Comparison of ENCODE assay signal across 20 cellular contexts in genomic region chr12:23133471-23133870, GRCh38.
A peak's percentile ranks its signal among the peaks of the same experiment; 100 is the strongest.
DNase-seq lines count a peak whose midpoint lies in the region; ATAC-seq and TF ChIP-seq lines count a peak whose summit lies in the region.
"Had no signal": no experiment of that assay in that cellular context is flagged by ENCODE, and none has a peak within 500 bp of the region (broad histone marks: within the 10 kb centered on the region; RNA-seq: fewer than 3 reads in every experiment).

No MANE protein-coding gene starts in this region.

- 0% methylated on average over 1 of the region's 1 CpG for WGBS in SK-N-SH (ENCODE audit: low lambda C conversion rate)

- no peak overlapping the region for H2AFZ ChIP-seq in SK-N-SH (ENCODE audit: low read depth)
- H2AFZ ChIP-seq: GM23248 had no signal

- CTCF ChIA-PET in SK-N-SH (lab: Yijun Ruan, JAX) = no interaction called here

- ATAC-seq in SK-N-SH treated with all-trans-retinoic acid at 6 μM for 48 hours (no peak), GM21737 (IDR thresholded peaks at IDR 0.05; ENCODE audit: unreplicated experiment) (no peak)
- ATAC-seq: A549; CD8-positive, alpha-beta T cell; GM12878; K562 had no signal

- H3K4me3 ChIP-seq in SK-N-SH (ENCODE audit: low read depth in 2 of 2, low read length in 1 of 2) = no peak overlapping the region
- H3K4me3 ChIP-seq in epithelial cell of proximal tubule (ENCODE audit: low read depth, low read length) = no peak overlapping the region
- H3K4me3 ChIP-seq: A549; BLaER1 treated with 17β-estradiol and CSF1 and Interleukin-3, amounts not matched to agents 10 nM and 100 nM; GM12878; GM23248; HAP-1; K562 had no signal

- H3K9ac ChIP-seq in SK-N-SH = no peak overlapping the region
- H3K9ac ChIP-seq: BLaER1 treated with 17β-estradiol and CSF1 and Interleukin-3, amounts not matched to agents 10 nM and 100 nM; GM23248 had no signal

- no peaks in the 10 kb centered on the region for H3K79me2 ChIP-seq in SK-N-SH (ENCODE audit: insufficient read depth)

- no peaks in the 10 kb centered on the region for H3F3A ChIP-seq in SK-N-SH (replicated peaks; ENCODE audit: insufficient read depth)

- H4K20me1 ChIP-seq in SK-N-SH (ENCODE audit: insufficient read depth) = no peaks in the 10 kb centered on the region
- H4K20me1 ChIP-seq: BLaER1 treated with 17β-estradiol and CSF1 and Interleukin-3, amounts not matched to agents 10 nM and 100 nM had no signal

- H3K36me3 ChIP-seq in SK-N-SH (replicated peaks in 1 of 2; ENCODE audit: control insufficient read depth in 1 of 2, insufficient read depth in 2 of 2, low read length in 1 of 2) = no peaks in the 10 kb centered on the region
- H3K36me3 ChIP-seq: BLaER1 treated with 17β-estradiol and CSF1 and Interleukin-3, amounts not matched to agents 10 nM and 100 nM; HAP-1 had no signal

- TF ChIP-seq EP300 in SK-N-SH (IDR thresholded peaks at IDR 0.05; ENCODE audit: borderline replicate concordance in 1 of 2, low read depth in 1 of 2, low read length in 1 of 2) = no peak

- H3K9me3 ChIP-seq in SK-N-SH = no peaks in the 10 kb centered on the region
- H3K9me3 ChIP-seq: A549; BLaER1 treated with 17β-estradiol and CSF1 and Interleukin-3, amounts not matched to agents 10 nM and 100 nM; HAP-1 had no signal

- no peak overlapping the region for H3K27ac ChIP-seq in SK-N-SH (ENCODE audit: low read depth in 2 of 2, low read length in 1 of 2)
- H3K27ac ChIP-seq: 22Rv1; A549; BLaER1 treated with 17β-estradiol and CSF1 and Interleukin-3, amounts not matched to agents 10 nM and 100 nM; GM23248 had no signal

- DNase-seq in SK-N-SH (no peak), epithelial cell of proximal tubule (ENCODE audit: low read depth) (peak; percentile 3), renal cortical epithelial cell (ENCODE audit: low read depth) (peak; percentile 4), hepatic stellate cell (ENCODE audit: low spot score) (no peak), NCI-H1105 treated with DMSO at 0.1 percent for 48 hours (lab: John Stamatoyannopoulos, UW) (no peak)
- DNase-seq: CD8-positive, alpha-beta T cell; DMS 273 treated with DMSO at 0.1 percent for 48 hours; DMS53; DND-41; EL; GM23248; IMR-90 had no signal

- no peaks in the 10 kb centered on the region for H3K9me2 ChIP-seq in SK-N-SH

- TF ChIP-seq RAD21 in SK-N-SH (IDR thresholded peaks at IDR 0.05; ENCODE audit: low read length) = no peak

- H3K4me1 ChIP-seq in SK-N-SH (ENCODE audit: control insufficient read depth in 1 of 2, insufficient read depth in 2 of 2, low read depth in 1 of 2, low read length in 1 of 2) = no peaks in the 10 kb centered on the region; a peak in 1 of 4 replicates
- H3K4me1 ChIP-seq: A549; BLaER1 treated with 17β-estradiol and CSF1 and Interleukin-3, amounts not matched to agents 10 nM and 100 nM had no signal

- no peak overlapping the region for H3K4me2 ChIP-seq in SK-N-SH
- H3K4me2 ChIP-seq: A549; BLaER1 treated with 17β-estradiol and CSF1 and Interleukin-3, amounts not matched to agents 10 nM and 100 nM had no signal

- POLR2A ChIA-PET in SK-N-SH (lab: Yijun Ruan, JAX) = no interaction called here

- TF ChIP-seq CTCF in SK-N-SH (IDR thresholded peaks at IDR 0.05) (no peak), epithelial cell of proximal tubule (conservative IDR thresholded peaks at IDR 0.05; ENCODE audit: low read depth, low read length) (no peak)

- H3K27me3 ChIP-seq in SK-N-SH (ENCODE audit: insufficient read depth) = no peaks in the 10 kb centered on the region
- H3K27me3 ChIP-seq: BLaER1 treated with 17β-estradiol and CSF1 and Interleukin-3, amounts not matched to agents 10 nM and 100 nM had no signal

TF ChIP-seq in SK-N-SH treated with all-trans-retinoic acid at 6 μM for 48 hours, 23 proteins besides CTCF, POLR2A, EP300 and RAD21:
- TF ChIP-seq TOX (CRISPR knock-in tag; IDR thresholded peaks at IDR 0.05; ENCODE audit: borderline replicate concordance) = no peak
- TF ChIP-seq ESRRG (CRISPR knock-in tag; IDR thresholded peaks at IDR 0.05) = no peak
- 0 out of 2 replicates have a peak, but pooled peaks have one; percentile 16 for TF ChIP-seq ISL1 (CRISPR knock-in tag; IDR thresholded peaks at IDR 0.05)
- TF ChIP-seq TCF4 (CRISPR knock-in tag; IDR thresholded peaks at IDR 0.05; ENCODE audit: borderline replicate concordance) = peak; percentile 38; the same call in 1 of the 2 replicates
TF ChIP-seq in SK-N-SH treated with all-trans-retinoic acid at 6 μM for 48 hours: peak in this region for 2.

TF ChIP-seq in SK-N-SH, 30 proteins besides CTCF, POLR2A, EP300 and RAD21:
- TF ChIP-seq TCF12 (IDR thresholded peaks at IDR 0.05) = no peak

Comparison
In these comparisons a context has a peak if more than half of its experiments do, and no peak if none do; other contexts are left out.
1. DNase-seq: peak in epithelial cell of proximal tubule (single experiment) and renal cortical epithelial cell (single experiment); none in SK-N-SH (single experiment), hepatic stellate cell (single experiment) and NCI-H1105 treated with DMSO at 0.1 percent for 48 hours (single experiment).